ENCODE assay signal across 16 cellular contexts in the genomic region with DNA sequence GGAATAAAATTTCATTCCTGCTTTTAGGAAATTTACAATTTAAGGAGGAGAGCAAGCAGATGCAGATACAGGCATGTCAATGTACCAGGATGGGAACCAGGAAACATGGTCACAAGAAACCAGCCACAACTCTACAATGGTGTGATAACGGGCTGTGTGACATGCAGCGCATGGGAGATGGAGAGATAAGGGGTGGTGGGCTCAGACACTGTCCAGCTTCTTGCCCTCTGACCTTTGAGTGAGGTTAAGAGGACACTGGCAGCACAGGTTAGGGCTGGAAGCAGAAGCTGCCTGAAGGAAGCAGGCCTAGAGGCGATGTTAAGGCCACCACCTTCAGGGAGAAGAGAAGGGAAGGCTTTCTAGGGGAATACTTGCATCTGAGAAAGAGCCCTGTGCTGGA. TPM values are rescaled to one million over a fixed set of nuclear protein-coding genes. Genes with fewer than 3 reads are reported as not detected.
DNase-seq lines count a peak whose midpoint lies in the region; ATAC-seq, FAIRE-seq and TF ChIP-seq lines count a peak whose summit lies in the region.
"Had no signal": no experiment of that assay in that cellular context is flagged by ENCODE, and none has a peak within 500 bp of the region (broad histone marks: within the 10 kb centered on the region; RNA-seq: fewer than 3 reads in every experiment).

No MANE protein-coding gene starts in this region.

- H3K4me1 Mint-ChIP-seq in activated CD4-positive, alpha-beta T cell treated with anti-CD3 and anti-CD28 coated beads, Interleukin-2, amount 10 ng/mL, durations not matched to agents 7 days and 5 days, result peaks cover 73% of the 10 kb centered on the region
- H3K4me1 Mint-ChIP-seq in central memory CD8-positive, alpha-beta T cell, result peaks cover 91% of the 10 kb centered on the region
- H3K4me1 Mint-ChIP-seq in nephron progenitor cell, result peaks cover 91% of the 10 kb centered on the region

- FAIRE-seq in small intestine (lab: Jason Lieb, UNC), result no peak

- intact Hi-C loops in PC-3 (cut with micrococcal nuclease), result no loop called here

- H3K36me3 ChIP-seq in PC-3 (ENCODE audit: low read depth, low read length) (no peaks in the 10 kb centered on the region), small intestine (ENCODE audit: control insufficient read depth in 2 of 2, insufficient read depth in 2 of 2, low read length in 2 of 2) (no peaks in the 10 kb centered on the region)
- H3K36me3 ChIP-seq: tibial artery had no signal

- no peaks in the 10 kb centered on the region for H3F3A ChIP-seq in PC-3 (ENCODE audit: low read length, unreplicated experiment)

- H3K27me3 Mint-ChIP-seq in activated CD4-positive, alpha-beta T cell treated with anti-CD3 and anti-CD28 coated beads, Interleukin-2, amount 10 ng/mL, durations not matched to agents 7 days and 5 days, result no peaks in the 10 kb centered on the region
- H3K27me3 Mint-ChIP-seq in central memory CD8-positive, alpha-beta T cell, result no peaks in the 10 kb centered on the region
- peaks cover 22% of the 10 kb centered on the region for H3K27me3 Mint-ChIP-seq in nephron progenitor cell (ENCODE audit: low read depth, poor library complexity)

- 60 to 92% (median 88%) methylated on average over 2 to 3 of the region's 3 CpGs for WGBS in small intestine, 3 donors

- POLR2A ChIA-PET in activated CD4-positive, alpha-beta T cell treated with anti-CD3 and anti-CD28 coated beads, Interleukin-2, amount 10 ng/mL, durations not matched to agents 7 days and 5 days (lab: Charles Lee), result no interaction called here
- POLR2A ChIA-PET in PC-3 (lab: Charles Lee; ENCODE audit: unreplicated experiment), result no interaction called here

- no peaks in the 10 kb centered on the region for H3K9me3 ChIP-seq in PC-3 (ENCODE audit: low read length)
- no peaks in the 10 kb centered on the region for H3K9me3 ChIP-seq in small intestine (ENCODE audit: control insufficient read depth, low read depth)
- H3K9me3 ChIP-seq: tibial artery had no signal

- H3K27ac ChIP-seq in PC-3 (ENCODE audit: low read length), result no peak overlapping the region
- no peak overlapping the region for H3K27ac ChIP-seq in small intestine (ENCODE audit: low read depth in 1 of 2, low read length in 1 of 2)

- H3K4me3 Mint-ChIP-seq in activated CD4-positive, alpha-beta T cell treated with anti-CD3 and anti-CD28 coated beads, Interleukin-2, amount 10 ng/mL, durations not matched to agents 7 days and 5 days, result peak overlapping the region; percentile 91
- peak overlapping the region; percentile 98 for H3K4me3 Mint-ChIP-seq in central memory CD8-positive, alpha-beta T cell
- peak overlapping the region; percentile 62 for H3K4me3 Mint-ChIP-seq in nephron progenitor cell

- ATAC-seq in PC-3, result no peak
- ATAC-seq in central memory CD8-positive, alpha-beta T cell (replicated peaks; ENCODE audit: extremely low read depth, poor library complexity, severe bottlenecking), result no peak

- no peaks in the 10 kb centered on the region for H3K27me3 ChIP-seq in PC-3 (ENCODE audit: low read length)
- peaks cover 0 to 4% of the 10 kb centered on the region in 2 donors for H3K27me3 ChIP-seq in small intestine (ENCODE audit: control insufficient read depth in 2 of 2, insufficient read depth in 2 of 2, low read length in 2 of 2)
- H3K27me3 ChIP-seq: tibial artery had no signal

- no TSS peak for BruUV-seq in PC-3 (replicated peaks; lab: Mats Ljungman, UMichigan)

- peaks cover 39% of the 10 kb centered on the region for H3K4me1 ChIP-seq in PC-3 (ENCODE audit: insufficient read depth, low read length)
- peaks cover under 1 to 3% of the 10 kb centered on the region in 2 donors for H3K4me1 ChIP-seq in small intestine (ENCODE audit: control insufficient read depth in 2 of 2, insufficient read depth in 1 of 2, low read depth in 1 of 2, low read length in 1 of 2)

- CTCF ChIA-PET in activated CD4-positive, alpha-beta T cell treated with anti-CD3 and anti-CD28 coated beads, Interleukin-2, amount 10 ng/mL, durations not matched to agents 7 days and 5 days (lab: Charles Lee), result interaction anchor here (1.8 kb wide), 1 partner anchor 10 kb away, joined by 4 read pairs; no protein-coding TSS in a partner anchor
- CTCF ChIA-PET in PC-3 (lab: Charles Lee), result no interaction called here

- DNase-seq in activated CD4-positive, alpha-beta T cell treated with anti-CD3 and anti-CD28 coated beads, Interleukin-2, amount 10 ng/mL, durations not matched to agents 7 days and 5 days, result no peak
- DNase-seq in activated CD4-positive, alpha-beta T cell treated with anti-CD3 and anti-CD28 coated beads for 48 hours, result no peak
- DNase-seq in PC-3 (no peak), nephron progenitor cell (no peak), small intestine (no peak), pons (ENCODE audit: low spot score) (no peak)
- no peak for DNase-seq in central memory CD8-positive, alpha-beta T cell (ENCODE audit: low spot score in 2 of 2)
- no peak for DNase-seq in stimulated activated CD8-positive, alpha-beta memory T cell treated with anti-CD3 and anti-CD28 coated beads, Interleukin-4, amount 100 ng/mL, for 48 hours
- DNase-seq: activated CD4-positive, alpha-beta T cell treated with anti-CD3 and anti-CD28 coated beads, Interleukin-2, amount 50 U/mL, for 4 hours; dermis blood vessel endothelial cell; NCI-H1105; NCI-H345; stimulated activated CD4-positive, alpha-beta T cell treated with anti-CD3 and anti-CD28 coated beads, Interleukin-12 subunit alpha, Interleukin-12 subunit beta, amount 100 ng/mL, for 4 hours; tibial artery had no signal

- H3K36me3 Mint-ChIP-seq in activated CD4-positive, alpha-beta T cell treated with anti-CD3 and anti-CD28 coated beads, Interleukin-2, amount 10 ng/mL, durations not matched to agents 7 days and 5 days (ENCODE audit: low read depth), result peaks cover 80% of the 10 kb centered on the region
- H3K36me3 Mint-ChIP-seq in central memory CD8-positive, alpha-beta T cell (ENCODE audit: insufficient read depth), result peaks cover 40% of the 10 kb centered on the region
- H3K36me3 Mint-ChIP-seq in nephron progenitor cell (ENCODE audit: low read depth), result peaks cover 12% of the 10 kb centered on the region
- H3K36me3 Mint-ChIP-seq: IgD-negative memory B cell had no signal

- no peak for TF ChIP-seq CTCF in PC-3 (conservative IDR thresholded peaks at IDR 0.05; ENCODE audit: low read depth, low read length)
- no peak for TF ChIP-seq CTCF in nephron progenitor cell (IDR thresholded peaks at IDR 0.05)

- H3K79me2 ChIP-seq in PC-3 (ENCODE audit: low read length), result peaks cover 77% of the 10 kb centered on the region

- H3K9ac ChIP-seq in PC-3 (ENCODE audit: low read length), result no peak overlapping the region

- H4K20me1 ChIP-seq in PC-3 (ENCODE audit: low read length), result no peaks in the 10 kb centered on the region

- no peaks in the 10 kb centered on the region for H3K9me2 ChIP-seq in PC-3 (replicated peaks; ENCODE audit: low read length)

- H3K9me3 Mint-ChIP-seq in activated CD4-positive, alpha-beta T cell treated with anti-CD3 and anti-CD28 coated beads, Interleukin-2, amount 10 ng/mL, durations not matched to agents 7 days and 5 days, result no peaks in the 10 kb centered on the region
- H3K9me3 Mint-ChIP-seq in central memory CD8-positive, alpha-beta T cell, result no peaks in the 10 kb centered on the region
- no peaks in the 10 kb centered on the region for H3K9me3 Mint-ChIP-seq in nephron progenitor cell
- H3K9me3 Mint-ChIP-seq: IgD-negative memory B cell had no signal

- H3K27ac Mint-ChIP-seq in activated CD4-positive, alpha-beta T cell treated with anti-CD3 and anti-CD28 coated beads, Interleukin-2, amount 10 ng/mL, durations not matched to agents 7 days and 5 days, result peak overlapping the region; percentile 94
- H3K27ac Mint-ChIP-seq in central memory CD8-positive, alpha-beta T cell (ENCODE audit: low read depth), result peak overlapping the region; percentile 95
- no peak overlapping the region for H3K27ac Mint-ChIP-seq in nephron progenitor cell

- no peak overlapping the region for H3K4me3 ChIP-seq in PC-3 (ENCODE audit: low read length)
- H3K4me3 ChIP-seq in small intestine (ENCODE audit: low read depth in 1 of 2, low read length in 2 of 2), result no peak overlapping the region
- H3K4me3 ChIP-seq: lung, tibial artery had no signal

- 0 out of 2 replicates have a peak overlapping the region, but pooled peaks have one; percentile 83 for H3K4me2 ChIP-seq in PC-3 (ENCODE audit: low read length)

- no peak overlapping the region for H2AFZ ChIP-seq in PC-3 (ENCODE audit: low read length)

RNA-seq across cellular contexts. Expression of a gene that starts 3.0 kb away (rescaled TPM):
- total RNA-seq in activated CD4-positive, alpha-beta T cell treated with anti-CD3 and anti-CD28 coated beads, Interleukin-2, amount 10 ng/mL, durations not matched to agents 7 days and 5 days, result 100 to 1,000 TPM; 197 to 207 TPM
- total RNA-seq in PC-3 (2014; rRNA removed), result 53.7 and 74.5 TPM in 2 replicates
- polyA plus RNA-seq in small intestine, result 1 to 10 TPM; 4.6 to 6.5 (median 5.2) TPM
